8 cellular contexts compared by ENCODE assay signal in genomic region chr4:123599920-123600394, GRCh38.
A peak's percentile ranks its signal among the peaks of the same experiment; 100 is the strongest.
DNase-seq lines count a peak whose midpoint lies in the region; ATAC-seq and TF ChIP-seq lines count a peak whose summit lies in the region.

No MANE protein-coding gene starts in this region.

- TF ChIP-seq CTCF in GM13976 (IDR thresholded peaks at IDR 0.05; ENCODE audit: borderline replicate concordance, control extremely low read depth, extremely low read depth, insufficient read depth, missing control alignments) (no peak), GM23338 (conservative IDR thresholded peaks at IDR 0.05; ENCODE audit: low read depth in 2 of 2) (no peak), Loucy (conservative IDR thresholded peaks at IDR 0.05; ENCODE audit: low read length) (no peak), endothelial cell (IDR thresholded peaks at IDR 0.05; ENCODE audit: unreplicated experiment) (no peak), testis (IDR thresholded peaks at IDR 0.05) (no peak)

- H3K9me3 Mint-ChIP-seq in GM23338 = no peaks in the 10 kb centered on the region; the same call in 2 of the 3 replicates
- H3K9me3 Mint-ChIP-seq in activated CD4-positive, alpha-beta memory T cell treated with anti-CD3 and anti-CD28 coated beads, Interleukin-2, amount 10 ng/mL, durations not matched to agents 7 days and 5 days = no peaks in the 10 kb centered on the region
- no peaks in the 10 kb centered on the region for H3K9me3 Mint-ChIP-seq in endothelial cell (ENCODE audit: unreplicated experiment)

- H3K36me3 ChIP-seq in GM23338 (ENCODE audit: insufficient read depth) = no peaks in the 10 kb centered on the region
- H3K36me3 ChIP-seq in Loucy (ENCODE audit: insufficient read depth, low read length) = no peaks in the 10 kb centered on the region
- no peaks in the 10 kb centered on the region for H3K36me3 ChIP-seq in testis (ENCODE audit: low read depth, missing control alignments)

- H2AFZ ChIP-seq in GM23338 (no peak overlapping the region), Loucy (ENCODE audit: low read length) (peak overlapping the region; percentile 10; the same call in 1 of the 2 replicates)

- H3K4me1 Mint-ChIP-seq in GM23338 (peaks cover 33% of the 10 kb centered on the region), endothelial cell (ENCODE audit: unreplicated experiment) (peaks cover 54% of the 10 kb centered on the region)
- peaks cover 29% of the 10 kb centered on the region for H3K4me1 Mint-ChIP-seq in activated CD4-positive, alpha-beta memory T cell treated with anti-CD3 and anti-CD28 coated beads, Interleukin-2, amount 10 ng/mL, durations not matched to agents 7 days and 5 days

- H3K79me2 ChIP-seq in GM23338 (replicated peaks; ENCODE audit: insufficient read depth) (no peaks in the 10 kb centered on the region), Loucy (ENCODE audit: insufficient read depth, low read length) (no peaks in the 10 kb centered on the region)

- H3K36me3 Mint-ChIP-seq in GM23338 (ENCODE audit: low read depth) = no peaks in the 10 kb centered on the region
- H3K36me3 Mint-ChIP-seq in activated CD4-positive, alpha-beta memory T cell treated with anti-CD3 and anti-CD28 coated beads, Interleukin-2, amount 10 ng/mL, durations not matched to agents 7 days and 5 days (ENCODE audit: low read depth) = no peaks in the 10 kb centered on the region
- peaks cover 9% of the 10 kb centered on the region for H3K36me3 Mint-ChIP-seq in endothelial cell (ENCODE audit: low read depth, unreplicated experiment)

- ATAC-seq in GM23338 = peak; percentile 99

- H3K4me2 ChIP-seq in GM23338 (peak overlapping the region; percentile 44), Loucy (ENCODE audit: low read depth, low read length, poor library complexity, severe bottlenecking) (peak overlapping the region; percentile 87)

- H3K27me3 Mint-ChIP-seq in GM23338 (ENCODE audit: insufficient read depth, low read depth, poor library complexity) (peaks cover 6% of the 10 kb centered on the region), endothelial cell (ENCODE audit: unreplicated experiment) (peaks cover 2% of the 10 kb centered on the region)
- H3K27me3 Mint-ChIP-seq in activated CD4-positive, alpha-beta memory T cell treated with anti-CD3 and anti-CD28 coated beads, Interleukin-2, amount 10 ng/mL, durations not matched to agents 7 days and 5 days = peaks cover 3% of the 10 kb centered on the region

- 20 to 39% methylated on average over 2 of the region's 2 CpGs for WGBS in testis, 2 donors

- H3K27ac Mint-ChIP-seq in GM23338 (peak overlapping the region; percentile 95), endothelial cell (ENCODE audit: unreplicated experiment) (peak overlapping the region; percentile 99)
- peak overlapping the region; percentile 53 for H3K27ac Mint-ChIP-seq in activated CD4-positive, alpha-beta memory T cell treated with anti-CD3 and anti-CD28 coated beads, Interleukin-2, amount 10 ng/mL, durations not matched to agents 7 days and 5 days

- no peaks in the 10 kb centered on the region for H4K20me1 ChIP-seq in GM23338 (replicated peaks; ENCODE audit: insufficient read depth)
- no peaks in the 10 kb centered on the region for H4K20me1 ChIP-seq in Loucy (ENCODE audit: insufficient read depth, low read length, poor library complexity, severe bottlenecking)

- in situ Hi-C loops in GM13976 (cut with MboI; ENCODE audit: low sequenced_read_pairs, unreplicated experiment) = no loop called here

- no peak for TF ChIP-seq POLR2A in testis (IDR thresholded peaks at IDR 0.05)

- peak overlapping the region; percentile 75 for H3K27ac ChIP-seq in GM23338 (ENCODE audit: low read depth)
- H3K27ac ChIP-seq in testis = peak overlapping the region; percentile 79 to 83

- peak overlapping the region; percentile 71 for H3K9ac ChIP-seq in Loucy (ENCODE audit: low read depth, low read length, poor library complexity, severe bottlenecking)

- CTCF ChIA-PET in activated CD4-positive, alpha-beta memory T cell treated with anti-CD3 and anti-CD28 coated beads, Interleukin-2, amount 10 ng/mL, durations not matched to agents 7 days and 5 days (lab: Charles Lee) = interaction anchor here (0.6 kb wide), 1 partner anchor 174 kb away, joined by 3 read pairs; no protein-coding TSS in a partner anchor

- H3K9me2 ChIP-seq in GM23338 (ENCODE audit: insufficient read depth) = no peaks in the 10 kb centered on the region
- no peaks in the 10 kb centered on the region for H3K9me2 ChIP-seq in Loucy (replicated peaks; ENCODE audit: low read depth, low read length)

- H3K4me3 ChIP-seq in GM23338 = no peak overlapping the region
- peak overlapping the region; percentile 67 for H3K4me3 ChIP-seq in Loucy (ENCODE audit: low read length, poor library complexity, severe bottlenecking)
- H3K4me3 ChIP-seq in testis = no peak overlapping the region

- no peaks in the 10 kb centered on the region for H3K27me3 ChIP-seq in GM23338 (ENCODE audit: insufficient read depth)
- no peaks in the 10 kb centered on the region for H3K27me3 ChIP-seq in Loucy (ENCODE audit: insufficient read depth, low read length, poor library complexity, severe bottlenecking)
- H3K27me3 ChIP-seq in testis = no peaks in the 10 kb centered on the region

- intact Hi-C loops in testis (cut with DNase I; ENCODE audit: low total_unique reads) = no loop called here

- H3K9me3 ChIP-seq in Loucy (ENCODE audit: insufficient read depth, low read depth, low read length) = no peaks in the 10 kb centered on the region
- no peaks in the 10 kb centered on the region for H3K9me3 ChIP-seq in testis

- H3F3A ChIP-seq in GM23338 (replicated peaks; ENCODE audit: low read depth) (no peaks in the 10 kb centered on the region), Loucy (ENCODE audit: low read depth) (peaks cover 7% of the 10 kb centered on the region; the same call in 1 of the 2 replicates)

- POLR2A ChIA-PET in activated CD4-positive, alpha-beta memory T cell treated with anti-CD3 and anti-CD28 coated beads, Interleukin-2, amount 10 ng/mL, durations not matched to agents 7 days and 5 days (lab: Charles Lee) = no interaction called here

- peak; percentile 39 for DNase-seq in GM13976 (ENCODE audit: low spot score)
- DNase-seq in GM23338 (ENCODE audit: low spot score) = peak; percentile 73
- peak; percentile 52 for DNase-seq in activated CD4-positive, alpha-beta memory T cell treated with anti-CD3 and anti-CD28 coated beads, Interleukin-2, amount 10 ng/mL, durations not matched to agents 7 days and 5 days
- peak; percentile 63 for DNase-seq in endothelial cell (ENCODE audit: low spot score)
- DNase-seq in mucosa of gallbladder (ENCODE audit: low spot score) = peak; percentile 83
- peak; percentile 93 for DNase-seq in testis
- DNase-seq in cerebellar nuclear complex (lab: John Stamatoyannopoulos, UW) = no peak

- no peak overlapping the region for H3K4me3 Mint-ChIP-seq in GM23338
- no peak overlapping the region for H3K4me3 Mint-ChIP-seq in activated CD4-positive, alpha-beta memory T cell treated with anti-CD3 and anti-CD28 coated beads, Interleukin-2, amount 10 ng/mL, durations not matched to agents 7 days and 5 days
- H3K4me3 Mint-ChIP-seq in endothelial cell (ENCODE audit: unreplicated experiment) = peak overlapping the region; percentile 4

- H3K4me1 ChIP-seq in GM23338 (ENCODE audit: insufficient read depth) (peaks cover 14% of the 10 kb centered on the region), Loucy (ENCODE audit: insufficient read depth, low read length, poor library complexity, severe bottlenecking) (peaks cover 49% of the 10 kb centered on the region), testis (peaks cover 26% of the 10 kb centered on the region)

TF ChIP-seq in GM23338, 12 proteins besides CTCF, POLR2A, EP300 and RAD21 (continues in another document):
- TF ChIP-seq NANOG (IDR thresholded peaks at IDR 0.05; ENCODE audit: borderline replicate concordance) = no peak

Comparison
In these comparisons a context has a peak if more than half of its experiments do, and no peak if none do; other contexts are left out.
1. DNase-seq: peak in GM13976 (single experiment), GM23338 (single experiment), activated CD4-positive, alpha-beta memory T cell treated with anti-CD3 and anti-CD28 coated beads, Interleukin-2, amount 10 ng/mL, durations not matched to agents 7 days and 5 days (single experiment), endothelial cell (single experiment), mucosa of gallbladder (single experiment) and testis (single experiment); none in cerebellar nuclear complex (0 of 2).
2. Peak in every context shown above with its lines, with median percentiles within 50 percentile points of each other: H3K27ac Mint-ChIP-seq.